ENCODE assay signal across 20 cellular contexts in the genomic region with DNA sequence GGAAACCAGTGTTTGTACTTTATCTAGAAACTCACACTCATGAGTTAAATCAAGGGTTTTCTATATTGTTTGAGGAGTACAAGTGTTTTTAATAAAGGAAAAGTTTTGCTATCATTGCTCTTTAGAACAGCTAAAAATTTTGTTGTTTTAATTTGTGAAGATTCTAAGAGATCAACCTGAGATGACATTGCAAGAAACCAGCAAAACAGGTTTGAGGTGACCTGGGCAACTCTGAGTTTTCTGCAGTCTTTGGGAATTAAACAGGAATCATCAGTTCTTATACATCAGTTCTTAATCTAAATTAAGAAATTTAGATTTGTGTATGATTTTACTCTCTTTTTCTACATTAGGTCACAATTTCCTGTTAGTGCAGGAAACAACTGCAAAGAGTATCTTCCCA.
A peak's percentile ranks its signal among the peaks of the same experiment; 100 is the strongest.
DNase-seq lines count a peak whose midpoint lies in the region; ATAC-seq and TF ChIP-seq lines count a peak whose summit lies in the region.
"Had no signal": no experiment of that assay in that cellular context is flagged by ENCODE, and none has a peak within 500 bp of the region (broad histone marks: within the 10 kb centered on the region; RNA-seq: fewer than 3 reads in every experiment).

No MANE protein-coding gene starts in this region.

- H3K36me3 Mint-ChIP-seq in endothelial cell (ENCODE audit: low read depth, unreplicated experiment) = peaks cover 7% of the 10 kb centered on the region

- peaks cover 39% of the 10 kb centered on the region for H3K4me1 ChIP-seq in skeletal muscle satellite cell (ENCODE audit: control insufficient read depth, insufficient read depth, low read length)

- ATAC-seq in GM18909 (IDR thresholded peaks at IDR 0.05; ENCODE audit: poor library complexity, unreplicated experiment) (no peak), GM18867 (IDR thresholded peaks at IDR 0.05; ENCODE audit: unreplicated experiment) (no peak)

- H3K9ac ChIP-seq in skeletal muscle satellite cell (ENCODE audit: low read depth, low read length) = peak overlapping the region; percentile 64

- peaks cover 24% of the 10 kb centered on the region for H3K4me1 Mint-ChIP-seq in endothelial cell (ENCODE audit: unreplicated experiment)

- no peaks in the 10 kb centered on the region for H3K36me3 ChIP-seq in skeletal muscle satellite cell (ENCODE audit: insufficient read depth, low read length)
- H3K36me3 ChIP-seq: sigmoid colon had no signal

- no peak overlapping the region for H3K4me2 ChIP-seq in skeletal muscle satellite cell (ENCODE audit: low read length)

- TF ChIP-seq CTCF in endothelial cell (IDR thresholded peaks at IDR 0.05; ENCODE audit: unreplicated experiment) = no peak

- no peaks in the 10 kb centered on the region for H3K9me3 ChIP-seq in skeletal muscle satellite cell (replicated peaks; ENCODE audit: low read length)
- H3K9me3 ChIP-seq: sigmoid colon had no signal

- DNase-seq in NCI-H748 (lab: John Stamatoyannopoulos, UW; ENCODE audit: unreplicated experiment) (peak; percentile 20), NCI-H748 treated with DMSO at 0.1 percent for 48 hours (lab: John Stamatoyannopoulos, UW) (no peak), NCI-H510A (lab: John Stamatoyannopoulos, UW) (peak; percentile 38), endothelial cell (ENCODE audit: low spot score) (no peak), NCI-H446 (lab: John Stamatoyannopoulos, UW) (no peak)
- DNase-seq: 8988T; DND-41; GOT3; NCI-H2081 treated with DMSO at 0.1 percent for 48 hours; NK-92 treated with Interleukin-12 subunit alpha and Interleukin-12 subunit beta, amount 100 ng/mL, for 24 hours; nucleus accumbens; SHP77 treated with DMSO at 0.1 percent for 48 hours; sigmoid colon had no signal

- no peak overlapping the region for H3K4me3 Mint-ChIP-seq in endothelial cell (ENCODE audit: unreplicated experiment)
- H3K4me3 Mint-ChIP-seq: activated naive CD4-positive, alpha-beta T cell treated with anti-CD3 and anti-CD28 coated beads, Interleukin-2, amount 50 U/mL, for 24 hours; central memory CD8-positive, alpha-beta T cell had no signal

- H3K4me3 ChIP-seq in skeletal muscle satellite cell (ENCODE audit: low read length) = no peak overlapping the region
- H3K4me3 ChIP-seq: sigmoid colon had no signal

- no peaks in the 10 kb centered on the region for H3K9me3 Mint-ChIP-seq in endothelial cell (ENCODE audit: unreplicated experiment)
- H3K9me3 Mint-ChIP-seq: activated naive CD4-positive, alpha-beta T cell treated with anti-CD3 and anti-CD28 coated beads, Interleukin-2, amount 50 U/mL, for 24 hours; central memory CD8-positive, alpha-beta T cell had no signal

- H3K27ac Mint-ChIP-seq in endothelial cell (ENCODE audit: unreplicated experiment) = peak overlapping the region; percentile 62
- H3K27ac Mint-ChIP-seq: activated naive CD4-positive, alpha-beta T cell treated with anti-CD3 and anti-CD28 coated beads, Interleukin-2, amount 50 U/mL, for 24 hours had no signal

- H3K27me3 ChIP-seq in skeletal muscle satellite cell (ENCODE audit: control insufficient read depth, insufficient read depth, low read length) = no peaks in the 10 kb centered on the region
- H3K27me3 ChIP-seq: sigmoid colon had no signal

- no peaks in the 10 kb centered on the region for H3K27me3 Mint-ChIP-seq in endothelial cell (ENCODE audit: unreplicated experiment)
- H3K27me3 Mint-ChIP-seq: activated CD4-positive, alpha-beta T cell treated with anti-CD3 and anti-CD28 coated beads, Interleukin-2, amount 10 ng/mL, durations not matched to agents 7 days and 5 days; activated naive CD4-positive, alpha-beta T cell treated with anti-CD3 and anti-CD28 coated beads, Interleukin-2, amount 50 U/mL, for 24 hours; CD4-positive, CD25-positive, alpha-beta regulatory T cell; central memory CD8-positive, alpha-beta T cell had no signal

Comparison
In these comparisons a context has a peak if more than half of its experiments do, and no peak if none do; other contexts are left out.
1. DNase-seq: peak in NCI-H748 (single experiment) and NCI-H510A (single experiment); none in NCI-H748 treated with DMSO at 0.1 percent for 48 hours (single experiment), endothelial cell (single experiment) and NCI-H446 (0 of 2).